In genomic region chr14:60094306-60094897, GRCh38 we compare ENCODE assay signal across 8 cellular contexts. TPM values are rescaled to one million over a fixed set of nuclear protein-coding genes. Genes with fewer than 3 reads are reported as not detected.
DNase-seq lines count a peak whose midpoint lies in the region; TF ChIP-seq lines count a peak whose summit lies in the region.

No MANE protein-coding gene starts in this region.

- no peaks in the 10 kb centered on the region for H3K27me3 Mint-ChIP-seq in neural crest cell (ENCODE audit: low read depth)

- H3K4me3 ChIP-seq in coronary artery (peak overlapping the region; percentile 78), testis (no peak overlapping the region)

- H3K27ac Mint-ChIP-seq in neural crest cell (ENCODE audit: unreplicated experiment), result peak overlapping the region; percentile 24

- TF ChIP-seq CTCF in coronary artery (IDR thresholded peaks at IDR 0.05) (no peak), neural crest cell (conservative IDR thresholded peaks at IDR 0.05) (no peak), testis (IDR thresholded peaks at IDR 0.05) (no peak)

- peaks cover 10% of the 10 kb centered on the region for H3K36me3 Mint-ChIP-seq in neural crest cell (ENCODE audit: low read depth)

- 40 to 48% methylated on average over 5 of the region's 5 CpGs for WGBS in testis, 2 donors

- H3K9ac ChIP-seq in ES-I3 (ENCODE audit: low read depth, low read length), result peak overlapping the region; percentile 39; the same call in 1 of the 2 replicates

- H3K27me3 ChIP-seq in testis, result no peaks in the 10 kb centered on the region

- no peak for TF ChIP-seq POLR2A in testis (IDR thresholded peaks at IDR 0.05)

- H3K9me3 ChIP-seq in ES-I3 (ENCODE audit: control insufficient read depth, insufficient read depth, low read length) (no peaks in the 10 kb centered on the region), testis (no peaks in the 10 kb centered on the region)

- DNase-seq in NCI-H69 (lab: John Stamatoyannopoulos, UW), result peak; percentile 50
- DNase-seq in coronary artery (ENCODE audit: low spot score), result no peak
- no peak for DNase-seq in neural crest cell (ENCODE audit: low read depth, low spot score)
- no peak for DNase-seq in Ammon's horn (ENCODE audit: low spot score)
- no peak for DNase-seq in NCI-H1105 treated with DMSO at 0.1 percent for 48 hours (lab: John Stamatoyannopoulos, UW)
- no peak for DNase-seq in testis
- DNase-seq in Kasumi-1 (lab: John Stamatoyannopoulos, UW), result no peak

- H3K9me3 Mint-ChIP-seq in neural crest cell, result no peaks in the 10 kb centered on the region

- H3K36me3 ChIP-seq in ES-I3 (ENCODE audit: insufficient read depth, low read length) (no peaks in the 10 kb centered on the region), testis (ENCODE audit: low read depth, missing control alignments) (no peaks in the 10 kb centered on the region)

- H3K4me3 Mint-ChIP-seq in neural crest cell, result peak overlapping the region; percentile 97

- peaks cover 51% of the 10 kb centered on the region for H3K4me1 Mint-ChIP-seq in neural crest cell

- intact Hi-C loops in testis (cut with DNase I; ENCODE audit: low total_unique reads), result no loop called here

- H3K4me1 ChIP-seq in ES-I3 (ENCODE audit: insufficient read depth, low read length) (peaks cover 10% of the 10 kb centered on the region; the same call in 1 of the 2 replicates), testis (peaks cover 17% of the 10 kb centered on the region)

- H3K27ac ChIP-seq in coronary artery (peak overlapping the region; percentile 92 to 99), testis (no peak overlapping the region)

RNA-seq across cellular contexts. Expression of gene PCNX4, which starts 2.7 kb away (rescaled TPM):
- total RNA-seq in neural crest cell, result 79.6 and 84.6 TPM in 2 replicates
- 100 to 1,000 TPM; 118 to 133 TPM for total RNA-seq in testis
- polyA plus RNA-seq in testis (ENCODE audit: insufficient read depth, low read depth, low replicate concordance), result 42.3 TPM

Comparison
In these comparisons a context has a peak if more than half of its experiments do, and no peak if none do; other contexts are left out.
1. H3K27ac ChIP-seq: peak in coronary artery (2 of 2); none in testis (0 of 2).